Comparison of ENCODE assay signal across 17 cellular contexts in the genomic region with DNA sequence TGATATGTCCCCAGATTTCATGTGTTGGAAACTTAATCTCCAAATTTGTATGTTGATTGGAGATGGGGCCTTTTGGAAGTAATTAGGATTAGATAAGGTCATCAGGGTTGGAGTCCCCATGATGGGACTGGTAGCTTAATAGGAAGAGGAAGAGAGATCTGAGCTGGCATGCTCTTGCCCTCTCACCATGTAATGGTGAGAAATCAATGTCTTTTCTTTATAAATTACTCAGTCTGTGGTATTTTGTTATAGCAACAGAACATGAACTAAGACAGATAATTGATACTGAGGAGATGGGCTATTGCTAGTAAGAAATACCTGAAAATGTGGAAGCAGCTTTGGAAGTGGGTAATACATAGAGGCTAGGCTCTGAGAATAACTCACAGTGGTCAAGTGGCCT. TPM values are rescaled to one million over a fixed set of nuclear protein-coding genes. Genes with fewer than 3 reads are reported as not detected.
A peak's percentile ranks its signal among the peaks of the same experiment; 100 is the strongest.
DNase-seq lines count a peak whose midpoint lies in the region; ATAC-seq and TF ChIP-seq lines count a peak whose summit lies in the region.
"Had no signal": no experiment of that assay in that cellular context is flagged by ENCODE, and none has a peak within 500 bp of the region (broad histone marks: within the 10 kb centered on the region; RNA-seq: fewer than 3 reads in every experiment).

No MANE protein-coding gene starts in this region.

- no peak for DNase-seq in activated naive CD4-positive, alpha-beta T cell treated with anti-CD3 and anti-CD28 coated beads, Interleukin-2, amount 50 U/mL, for 16 hours
- no peak for DNase-seq in central memory CD8-positive, alpha-beta T cell (ENCODE audit: low spot score in 2 of 2)
- DNase-seq in trophoblast cell, result no peak
- DNase-seq in MM.1S, result no peak
- DNase-seq in retina, result no peak
- DNase-seq: activated CD4-positive, alpha-beta T cell treated with anti-CD3 and anti-CD28 coated beads for 1 hour; activated effector memory CD4-positive, alpha-beta T cell treated with anti-CD3 and anti-CD28 coated beads, Interleukin-2, amount 50 U/mL, for 16 hours; KBM-7; NCI-H1436 treated with DMSO at 0.1 percent for 48 hours; NCI-H510A; SW 1271; transverse colon had no signal

- H4K20me1 ChIP-seq in MM.1S (ENCODE audit: insufficient read depth, low read length), result no peaks in the 10 kb centered on the region

- H2BK12ac ChIP-seq in trophoblast cell (ENCODE audit: low read length), result no peak overlapping the region

- no peak overlapping the region for H3K4ac ChIP-seq in trophoblast cell (ENCODE audit: low read depth, low read length)

- TF ChIP-seq CTCF in MM.1S (IDR thresholded peaks at IDR 0.05; ENCODE audit: low read length), result no peak

- peaks cover 11% of the 10 kb centered on the region for H3F3A ChIP-seq in MM.1S (ENCODE audit: insufficient read depth, low read length)

- H2AK5ac ChIP-seq in trophoblast cell (ENCODE audit: low read length), result no peak overlapping the region

- no peaks in the 10 kb centered on the region for H3K9me2 ChIP-seq in MM.1S (replicated peaks; ENCODE audit: insufficient read depth, low read length)

- no peak overlapping the region for H4K12ac ChIP-seq in trophoblast cell (ENCODE audit: low read depth, low read length)

- peaks cover 5% of the 10 kb centered on the region for H3K36me3 Mint-ChIP-seq in activated naive CD4-positive, alpha-beta T cell treated with anti-CD3 and anti-CD28 coated beads, Interleukin-2, amount 50 U/mL, for 24 hours
- peaks cover 7% of the 10 kb centered on the region for H3K36me3 Mint-ChIP-seq in central memory CD8-positive, alpha-beta T cell (ENCODE audit: insufficient read depth)
- peaks cover under 1% of the 10 kb centered on the region for H3K36me3 Mint-ChIP-seq in stimulated activated memory B cell treated with anti-CD40 and anti-IgM and Interleukin-4, amounts not matched to agents 10 μg/mL and 1 μg/mL and 100 μg/mL, for 72 hours

- H3K27me3 ChIP-seq in trophoblast cell (ENCODE audit: insufficient read depth, low read length), result no peaks in the 10 kb centered on the region
- no peaks in the 10 kb centered on the region for H3K27me3 ChIP-seq in MM.1S (replicated peaks; ENCODE audit: insufficient read depth, low read length)
- H3K27me3 ChIP-seq: cardiac muscle cell, transverse colon had no signal

- H3K27me3 Mint-ChIP-seq in activated naive CD4-positive, alpha-beta T cell treated with anti-CD3 and anti-CD28 coated beads, Interleukin-2, amount 50 U/mL, for 24 hours, result no peaks in the 10 kb centered on the region
- H3K27me3 Mint-ChIP-seq in central memory CD8-positive, alpha-beta T cell, result no peaks in the 10 kb centered on the region
- H3K27me3 Mint-ChIP-seq in stimulated activated memory B cell treated with anti-CD40 and anti-IgM and Interleukin-4, amounts not matched to agents 10 μg/mL and 1 μg/mL and 100 μg/mL, for 72 hours, result no peaks in the 10 kb centered on the region

- H3K36me3 ChIP-seq in trophoblast cell (ENCODE audit: control insufficient read depth in 1 of 2, insufficient read depth in 2 of 2, low read length in 2 of 2) (no peaks in the 10 kb centered on the region), MM.1S (replicated peaks; ENCODE audit: insufficient read depth, low read length) (no peaks in the 10 kb centered on the region)
- H3K36me3 ChIP-seq: cardiac muscle cell, transverse colon had no signal

- H3K4me3 ChIP-seq in trophoblast cell (ENCODE audit: low read depth, low read length) (no peak overlapping the region), MM.1S (ENCODE audit: low read length) (no peak overlapping the region)
- H3K4me3 ChIP-seq: cardiac muscle cell, transverse colon had no signal

- no peaks in the 10 kb centered on the region for H3K79me1 ChIP-seq in trophoblast cell (ENCODE audit: low read length)

- H3K18ac ChIP-seq in trophoblast cell (ENCODE audit: low read length), result no peak overlapping the region

- H2BK5ac ChIP-seq in trophoblast cell (ENCODE audit: low read depth, low read length, poor library complexity), result no peak overlapping the region

- no peak overlapping the region for H2BK120ac ChIP-seq in trophoblast cell (ENCODE audit: insufficient read depth, low read length, poor library complexity)

- H3K4me1 Mint-ChIP-seq in activated naive CD4-positive, alpha-beta T cell treated with anti-CD3 and anti-CD28 coated beads, Interleukin-2, amount 50 U/mL, for 24 hours, result peaks cover 57% of the 10 kb centered on the region
- peaks cover 77% of the 10 kb centered on the region for H3K4me1 Mint-ChIP-seq in central memory CD8-positive, alpha-beta T cell
- peaks cover 74% of the 10 kb centered on the region for H3K4me1 Mint-ChIP-seq in stimulated activated memory B cell treated with anti-CD40 and anti-IgM and Interleukin-4, amounts not matched to agents 10 μg/mL and 1 μg/mL and 100 μg/mL, for 72 hours

- no peak overlapping the region for H3K27ac Mint-ChIP-seq in activated naive CD4-positive, alpha-beta T cell treated with anti-CD3 and anti-CD28 coated beads, Interleukin-2, amount 50 U/mL, for 24 hours
- H3K27ac Mint-ChIP-seq in central memory CD8-positive, alpha-beta T cell (ENCODE audit: low read depth), result peak overlapping the region; percentile 93
- H3K27ac Mint-ChIP-seq in stimulated activated memory B cell treated with anti-CD40 and anti-IgM and Interleukin-4, amounts not matched to agents 10 μg/mL and 1 μg/mL and 100 μg/mL, for 72 hours, result peak overlapping the region; percentile 92

- H3K9me3 ChIP-seq in trophoblast cell (ENCODE audit: insufficient read depth, low read depth, low read length), result no peaks in the 10 kb centered on the region
- no peaks in the 10 kb centered on the region for H3K9me3 ChIP-seq in MM.1S (replicated peaks; ENCODE audit: insufficient read depth, low read length)
- H3K9me3 ChIP-seq: transverse colon had no signal

- peaks cover 0 to 8% of the 10 kb centered on the region in 2 experiments for H3K4me1 ChIP-seq in trophoblast cell (ENCODE audit: control insufficient read depth in 1 of 2, insufficient read depth in 2 of 2, low read length in 2 of 2)
- peaks cover 31% of the 10 kb centered on the region for H3K4me1 ChIP-seq in MM.1S (ENCODE audit: low read length)

- H3K9me3 Mint-ChIP-seq in activated naive CD4-positive, alpha-beta T cell treated with anti-CD3 and anti-CD28 coated beads, Interleukin-2, amount 50 U/mL, for 24 hours, result peaks cover 13% of the 10 kb centered on the region
- H3K9me3 Mint-ChIP-seq in central memory CD8-positive, alpha-beta T cell, result peaks cover 9% of the 10 kb centered on the region
- no peaks in the 10 kb centered on the region for H3K9me3 Mint-ChIP-seq in stimulated activated memory B cell treated with anti-CD40 and anti-IgM and Interleukin-4, amounts not matched to agents 10 μg/mL and 1 μg/mL and 100 μg/mL, for 72 hours

- H3K9ac ChIP-seq in trophoblast cell (ENCODE audit: low read length) (no peak overlapping the region), MM.1S (ENCODE audit: low read length) (no peak overlapping the region)

- ATAC-seq in HG03521 (IDR thresholded peaks at IDR 0.05; ENCODE audit: unreplicated experiment), result peak; percentile 4
- ATAC-seq in central memory CD8-positive, alpha-beta T cell (replicated peaks; ENCODE audit: extremely low read depth, poor library complexity, severe bottlenecking), result no peak
- ATAC-seq in stimulated activated memory B cell treated with anti-CD40 and anti-IgM and Interleukin-4, amounts not matched to agents 10 μg/mL and 1 μg/mL and 100 μg/mL, for 72 hours, result no peak
- ATAC-seq: Panc1 had no signal

- H3K4me2 ChIP-seq in trophoblast cell (ENCODE audit: low read length) (no peak overlapping the region), MM.1S (ENCODE audit: low read depth, low read length) (no peak overlapping the region)

- H3K14ac ChIP-seq in trophoblast cell (ENCODE audit: low read length), result no peak overlapping the region

- H4K8ac ChIP-seq in trophoblast cell (ENCODE audit: low read depth, low read length), result no peak overlapping the region

- H3K4me3 Mint-ChIP-seq in activated naive CD4-positive, alpha-beta T cell treated with anti-CD3 and anti-CD28 coated beads, Interleukin-2, amount 50 U/mL, for 24 hours, result peak overlapping the region; percentile 81
- peak overlapping the region; percentile 61 for H3K4me3 Mint-ChIP-seq in central memory CD8-positive, alpha-beta T cell
- H3K4me3 Mint-ChIP-seq in stimulated activated memory B cell treated with anti-CD40 and anti-IgM and Interleukin-4, amounts not matched to agents 10 μg/mL and 1 μg/mL and 100 μg/mL, for 72 hours, result no peak overlapping the region

- no peak overlapping the region for H3K23ac ChIP-seq in trophoblast cell (ENCODE audit: low read length)

- H3K27ac ChIP-seq in trophoblast cell (ENCODE audit: low read depth, low read length), result no peak overlapping the region
- no peak overlapping the region for H3K27ac ChIP-seq in MM.1S (ENCODE audit: low read length)
- H3K27ac ChIP-seq: cardiac muscle cell had no signal

- no peaks in the 10 kb centered on the region for H3K79me2 ChIP-seq in trophoblast cell (ENCODE audit: control insufficient read depth, insufficient read depth, low read length, poor library complexity)
- H3K79me2 ChIP-seq in MM.1S (ENCODE audit: low read length), result no peaks in the 10 kb centered on the region

- no peak overlapping the region for H2AFZ ChIP-seq in trophoblast cell (ENCODE audit: insufficient read depth, low read length, poor library complexity)
- no peak overlapping the region for H2AFZ ChIP-seq in MM.1S (ENCODE audit: low read length)

- no peak overlapping the region for H4K91ac ChIP-seq in trophoblast cell (ENCODE audit: low read depth, low read length)

RNA-seq across cellular contexts. Expression of gene CDC42EP3, which starts 48.0 kb away (rescaled TPM):
- 60.8 TPM in 2 replicates for polyA plus RNA-seq in trophoblast cell (2013)
